ENCODE assay signal across 7 cellular contexts in genomic region chr19:1874554-1875185, GRCh38. TPM values are rescaled to one million over a fixed set of nuclear protein-coding genes. Genes with fewer than 3 reads are reported as not detected.
DNase-seq lines count a peak whose midpoint lies in the region; ATAC-seq, FAIRE-seq and TF ChIP-seq lines count a peak whose summit lies in the region.

No MANE protein-coding gene starts in this region.

- ATAC-seq in HG03097 (IDR thresholded peaks at IDR 0.05; ENCODE audit: low FRiP score, unreplicated experiment) (no peak), GM18511 (IDR thresholded peaks at IDR 0.05; ENCODE audit: unreplicated experiment) (no peak), omental fat pad (ENCODE audit: low FRiP score) (no peak)

- no peaks in the 10 kb centered on the region for H3K9me3 ChIP-seq in HAP-1
- H3K9me3 ChIP-seq in SJSA1 (replicated peaks): 0 out of 2 replicates have a peak, but pooled peaks cover 2% of the 10 kb centered on the region
- no peaks in the 10 kb centered on the region for H3K9me3 ChIP-seq in endothelial cell of umbilical vein (replicated peaks; ENCODE audit: control insufficient read depth, insufficient read depth, low read length)
- no peaks in the 10 kb centered on the region for H3K9me3 ChIP-seq in osteoblast (ENCODE audit: low read depth, low read length)

- H2AFZ ChIP-seq in endothelial cell of umbilical vein (ENCODE audit: low read depth, low read length): no peak overlapping the region
- H2AFZ ChIP-seq in osteoblast (ENCODE audit: low read length): no peak overlapping the region

- peak; percentile 82 for FAIRE-seq in endothelial cell of umbilical vein (lab: Jason Lieb, UNC)

- H4K20me1 ChIP-seq in endothelial cell of umbilical vein (replicated peaks; ENCODE audit: control insufficient read depth, extremely low read depth, insufficient read depth, low read length) (no peaks in the 10 kb centered on the region), osteoblast (ENCODE audit: insufficient read depth, low read length) (peaks cover 24% of the 10 kb centered on the region)

- H3K4me2 ChIP-seq in endothelial cell of umbilical vein (ENCODE audit: insufficient read depth, low read length) (peak overlapping the region; percentile 92), osteoblast (ENCODE audit: insufficient read depth, low read length) (peak overlapping the region; percentile 99)

- peak overlapping the region; percentile 97 for H3K9ac ChIP-seq in endothelial cell of umbilical vein (replicated peaks; ENCODE audit: extremely low read depth, insufficient read depth, low read length)

- DNase-seq in HAP-1 (ENCODE audit: low spot score in 2 of 2): peak in 1 of 2 experiments; percentile 46
- peak in 1 of 2 experiments; percentile 21 for DNase-seq in SJSA1 (ENCODE audit: low read depth in 1 of 2, low spot score in 2 of 2)
- no peak for DNase-seq in endothelial cell of umbilical vein (ENCODE audit: low read depth, low spot score)
- peak; percentile 85 for DNase-seq in osteoblast (ENCODE audit: insufficient read length, low spot score, missing footprints)
- DNase-seq in omental fat pad (ENCODE audit: low spot score): no peak

- H3K27ac ChIP-seq in SJSA1 (no peak overlapping the region), endothelial cell of umbilical vein (ENCODE audit: insufficient read depth, low read depth, low read length) (peak overlapping the region; percentile 92), osteoblast (ENCODE audit: low read depth, low read length) (peak overlapping the region; percentile 95)

- CTCF ChIA-PET in endothelial cell of umbilical vein (lab: Charles Lee): interaction anchor here (2.5 to 2.9 kb wide), 2 partner anchors 9 to 10 kb away, joined by 8 to 44 read pairs; partner anchors contain the start of gene ABHD17A

- no TSS peak for BruUV-seq in endothelial cell of umbilical vein (replicated peaks; lab: Mats Ljungman, UMichigan)

- H3K27me3 ChIP-seq in HAP-1 (ENCODE audit: low read depth) (no peaks in the 10 kb centered on the region), SJSA1 (replicated peaks) (no peaks in the 10 kb centered on the region), endothelial cell of umbilical vein (ENCODE audit: control insufficient read depth in 2 of 2, insufficient read depth in 2 of 2, low read length in 2 of 2) (no peaks in the 10 kb centered on the region), osteoblast (ENCODE audit: insufficient read depth, low read length) (no peaks in the 10 kb centered on the region)

- POLR2A ChIA-PET in endothelial cell of umbilical vein (lab: Charles Lee): interaction anchor here (0.7 kb wide), 1 partner anchor 347 kb away, joined by 7 read pairs; no protein-coding TSS in a partner anchor

- peaks cover 9% of the 10 kb centered on the region for H3K36me3 ChIP-seq in HAP-1 (replicated peaks)
- peaks cover 44% of the 10 kb centered on the region for H3K36me3 ChIP-seq in SJSA1
- peaks cover 0 to 4% of the 10 kb centered on the region in 2 experiments for H3K36me3 ChIP-seq in endothelial cell of umbilical vein (ENCODE audit: control insufficient read depth in 2 of 2, extremely low read depth in 1 of 2, insufficient read depth in 2 of 2, low read length in 2 of 2)
- H3K36me3 ChIP-seq in osteoblast (ENCODE audit: insufficient read depth, low read length): peaks cover 14% of the 10 kb centered on the region

- H3K4me1 ChIP-seq in HAP-1: peaks cover 16% of the 10 kb centered on the region
- H3K4me1 ChIP-seq in SJSA1 (replicated peaks): peaks cover 23% of the 10 kb centered on the region
- H3K4me1 ChIP-seq in endothelial cell of umbilical vein (ENCODE audit: control insufficient read depth, extremely low read depth, insufficient read depth, low read length): peaks cover 21% of the 10 kb centered on the region
- peaks cover 21% of the 10 kb centered on the region for H3K4me1 ChIP-seq in osteoblast (ENCODE audit: insufficient read depth, low read length)

- H3K9me1 ChIP-seq in endothelial cell of umbilical vein (replicated peaks; ENCODE audit: control insufficient read depth, extremely low read depth, insufficient read depth, low read length): no peaks in the 10 kb centered on the region

- dilution Hi-C loops in endothelial cell of umbilical vein (cut with MboI; ENCODE audit: extremely low pct_ligation_motif_present, low sequenced_read_pairs): no loop called here

- intact Hi-C loops in endothelial cell of umbilical vein (cut with micrococcal nuclease): no loop called here

- TF ChIP-seq CTCF in endothelial cell of umbilical vein (IDR thresholded peaks at IDR 0.05; ENCODE audit: extremely low read depth in 1 of 2, insufficient read depth in 1 of 2, low read depth in 1 of 2, low read length in 2 of 2): no peak
- no peak for TF ChIP-seq CTCF in osteoblast (IDR thresholded peaks at IDR 0.05; ENCODE audit: extremely low read depth, low read depth, low read length)
- TF ChIP-seq CTCF in omental fat pad (IDR thresholded peaks at IDR 0.05): no peak

- TF ChIP-seq POLR2A in endothelial cell of umbilical vein (IDR thresholded peaks at IDR 0.05; ENCODE audit: low read depth, low read length): no peak

- in situ Hi-C loops in HAP-1 (cut with MboI; ENCODE audit: low sequenced_read_pairs): no loop called here

- H3K4me3 ChIP-seq in HAP-1: peak overlapping the region; percentile 95
- H3K4me3 ChIP-seq in SJSA1: peak overlapping the region; percentile 96
- H3K4me3 ChIP-seq in endothelial cell of umbilical vein (replicated peaks in 1 of 3; ENCODE audit: insufficient read depth in 1 of 3, low read depth in 1 of 3, low read length in 3 of 3): peak overlapping the region; percentile 52 to 83 (median 72)
- peak overlapping the region; percentile 99 for H3K4me3 ChIP-seq in osteoblast (ENCODE audit: insufficient read depth, low read length)

- peaks cover 38% of the 10 kb centered on the region for H3K79me2 ChIP-seq in endothelial cell of umbilical vein (ENCODE audit: control insufficient read depth, insufficient read depth, low read length)
- peaks cover 62% of the 10 kb centered on the region for H3K79me2 ChIP-seq in osteoblast (ENCODE audit: insufficient read depth, low read length)

RNA-seq across cellular contexts. Expression of gene ABHD17A, which starts 10.6 kb away (rescaled TPM):
- total RNA-seq in SJSA1 (2014; rRNA removed; shearing (Covaris generic)): 91.9 and 101 TPM in 2 replicates
- total RNA-seq in endothelial cell of umbilical vein (89.8 and 97.0 TPM in 2 replicates), osteoblast (49.5 and 52.5 TPM in 2 replicates), omental fat pad (100 to 1,000 TPM in 1 of 4 donors, 10 to 100 TPM in 3; 70.1 to 117 (median 87.8) TPM)
- 143 and 179 TPM in 2 replicates for polyA plus RNA-seq in endothelial cell of umbilical vein
- 38.4 and 71.7 TPM in 2 replicates for polyA plus RNA-seq in endothelial cell of umbilical vein (2011; cell fraction: cytosol; rRNA removed)
- polyA plus RNA-seq in endothelial cell of umbilical vein (2011; cell fraction: nucleus; rRNA removed): 76.9 and 77.9 TPM in 2 replicates
- 29.4 and 57.3 TPM in 2 replicates for polyA plus RNA-seq in endothelial cell of umbilical vein (2012)
- 41.1 and 52.8 TPM in 2 replicates for polyA minus RNA-seq in endothelial cell of umbilical vein
- 28.8 TPM for polyA minus RNA-seq in endothelial cell of umbilical vein (2011; cell fraction: cytosol; rRNA and poly(A)+ RNA removed)
- polyA minus RNA-seq in endothelial cell of umbilical vein (2011; cell fraction: nucleus; rRNA and poly(A)+ RNA removed): 11.6 and 18.8 TPM in 2 replicates

RNA-seq across cellular contexts. Expression of gene KLF16, which starts 11.3 kb away (rescaled TPM):
- total RNA-seq in SJSA1 (2014; rRNA removed; shearing (Covaris generic)): 5.6 and 8.7 TPM in 2 replicates
- total RNA-seq in endothelial cell of umbilical vein (36.6 and 38.0 TPM in 2 replicates), osteoblast (6.9 and 11.5 TPM in 2 replicates), omental fat pad (10 to 100 TPM in 1 of 4 donors, 1 to 10 TPM in 3; 4.0 to 19.5 (median 6.7) TPM)
- 11.6 and 22.6 TPM in 2 replicates for polyA plus RNA-seq in endothelial cell of umbilical vein
- polyA plus RNA-seq in endothelial cell of umbilical vein (2011; cell fraction: cytosol; rRNA removed): 6.0 and 10.4 TPM in 2 replicates
- polyA plus RNA-seq in endothelial cell of umbilical vein (2011; cell fraction: nucleus; rRNA removed): 4.4 and 4.6 TPM in 2 replicates
- 12.1 and 19.5 TPM in 2 replicates for polyA plus RNA-seq in endothelial cell of umbilical vein (2012)
- polyA minus RNA-seq in endothelial cell of umbilical vein: 3.1 and 3.2 TPM in 2 replicates
- polyA minus RNA-seq in endothelial cell of umbilical vein (2011; cell fraction: cytosol; rRNA and poly(A)+ RNA removed): 19.7 TPM
- 2.0 and 3.2 TPM in 2 replicates for polyA minus RNA-seq in endothelial cell of umbilical vein (2011; cell fraction: nucleus; rRNA and poly(A)+ RNA removed)

RNA-seq across cellular contexts. Expression of gene REXO1, which starts 26.4 kb away (rescaled TPM):
- 14.1 and 36.2 TPM in 2 replicates for total RNA-seq in SJSA1 (2014; rRNA removed; shearing (Covaris generic))
- total RNA-seq in endothelial cell of umbilical vein (41.1 and 44.6 TPM in 2 replicates), osteoblast (8.5 and 9.4 TPM in 2 replicates), omental fat pad (10 to 100 TPM; 17.0 to 31.3 (median 19.6) TPM)
- 56.9 and 88.8 TPM in 2 replicates for polyA plus RNA-seq in endothelial cell of umbilical vein
- 18.9 and 26.1 TPM in 2 replicates for polyA plus RNA-seq in endothelial cell of umbilical vein (2011; cell fraction: cytosol; rRNA removed)
- polyA plus RNA-seq in endothelial cell of umbilical vein (2011; cell fraction: nucleus; rRNA removed): 112 and 117 TPM in 2 replicates
- 23.1 and 32.6 TPM in 2 replicates for polyA plus RNA-seq in endothelial cell of umbilical vein (2012)
- 13.5 and 14.6 TPM in 2 replicates for polyA minus RNA-seq in endothelial cell of umbilical vein
- 18.6 TPM for polyA minus RNA-seq in endothelial cell of umbilical vein (2011; cell fraction: cytosol; rRNA and poly(A)+ RNA removed)
- polyA minus RNA-seq in endothelial cell of umbilical vein (2011; cell fraction: nucleus; rRNA and poly(A)+ RNA removed): 13.1 and 32.2 TPM in 2 replicates

RNA-seq across cellular contexts. Expression of gene ADAT3, which starts 30.5 kb away (rescaled TPM):
- total RNA-seq in SJSA1 (2014; rRNA removed; shearing (Covaris generic)): 2.4 and 9.1 TPM in 2 replicates
- total RNA-seq in endothelial cell of umbilical vein (8.0 and 11.7 TPM in 2 replicates), osteoblast (3.3 and 3.8 TPM in 2 replicates), omental fat pad (1 to 10 TPM; 2.4 to 6.2 (median 3.9) TPM)
- polyA plus RNA-seq in endothelial cell of umbilical vein: 5.7 and 8.6 TPM in 2 replicates
- polyA plus RNA-seq in endothelial cell of umbilical vein (2011; cell fraction: cytosol; rRNA removed): 1.1 and 2.6 TPM in 2 replicates
- polyA plus RNA-seq in endothelial cell of umbilical vein (2011; cell fraction: nucleus; rRNA removed): 3.4 and 3.8 TPM in 2 replicates
- 1.7 and 2.9 TPM in 2 replicates for polyA plus RNA-seq in endothelial cell of umbilical vein (2012)
- polyA minus RNA-seq in endothelial cell of umbilical vein: 2.0 and 3.3 TPM in 2 replicates
- 5.0 TPM for polyA minus RNA-seq in endothelial cell of umbilical vein (2011; cell fraction: cytosol; rRNA and poly(A)+ RNA removed)
- polyA minus RNA-seq in endothelial cell of umbilical vein (2011; cell fraction: nucleus; rRNA and poly(A)+ RNA removed): 2.8 and 7.1 TPM in 2 replicates

RNA-seq across cellular contexts. Expression of gene SCAMP4, which starts 30.5 kb away (rescaled TPM):
- 47.3 and 89.8 TPM in 2 replicates for total RNA-seq in SJSA1 (2014; rRNA removed; shearing (Covaris generic))
- total RNA-seq in endothelial cell of umbilical vein (68.2 and 72.2 TPM in 2 replicates), osteoblast (55.7 and 70.6 TPM in 2 replicates), omental fat pad (10 to 100 TPM; 38.0 to 57.8 (median 45.6) TPM)
- polyA plus RNA-seq in endothelial cell of umbilical vein: 24.4 and 29.6 TPM in 2 replicates
- 16.1 and 22.8 TPM in 2 replicates for polyA plus RNA-seq in endothelial cell of umbilical vein (2011; cell fraction: cytosol; rRNA removed)
- polyA plus RNA-seq in endothelial cell of umbilical vein (2011; cell fraction: nucleus; rRNA removed): 33.4 and 36.5 TPM in 2 replicates
- 28.5 and 51.3 TPM in 2 replicates for polyA plus RNA-seq in endothelial cell of umbilical vein (2012)
- 23.8 and 26.8 TPM in 2 replicates for polyA minus RNA-seq in endothelial cell of umbilical vein
- polyA minus RNA-seq in endothelial cell of umbilical vein (2011; cell fraction: cytosol; rRNA and poly(A)+ RNA removed): 29.4 TPM
- polyA minus RNA-seq in endothelial cell of umbilical vein (2011; cell fraction: nucleus; rRNA and poly(A)+ RNA removed): 16.2 and 22.0 TPM in 2 replicates
